1 cellular context compared by ENCODE assay signal in the genomic region with DNA sequence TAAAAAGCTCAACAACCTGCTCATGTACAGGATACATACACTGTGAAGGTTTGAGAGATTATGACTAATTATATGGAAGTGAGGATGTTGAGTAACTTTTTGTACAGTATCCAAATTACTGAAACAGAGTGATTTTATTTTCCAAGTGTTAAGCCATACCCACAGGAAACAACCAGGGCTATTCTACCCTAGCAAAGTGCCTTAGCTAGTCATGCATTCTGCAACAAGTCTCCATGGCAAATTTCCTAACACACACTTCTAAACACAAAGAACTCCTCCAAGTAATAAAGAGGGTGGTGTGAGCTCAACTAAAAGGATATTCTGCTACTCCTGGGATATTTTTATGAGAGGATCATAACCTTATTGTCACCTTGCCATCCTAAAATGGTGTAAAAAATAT.
TF ChIP-seq lines count a peak whose summit lies in the region.

No MANE protein-coding gene starts in this region.

TF ChIP-seq in GM23338, 12 proteins besides CTCF, POLR2A, EP300 and RAD21 (continued from another document):
- TF ChIP-seq, protein P1, sequence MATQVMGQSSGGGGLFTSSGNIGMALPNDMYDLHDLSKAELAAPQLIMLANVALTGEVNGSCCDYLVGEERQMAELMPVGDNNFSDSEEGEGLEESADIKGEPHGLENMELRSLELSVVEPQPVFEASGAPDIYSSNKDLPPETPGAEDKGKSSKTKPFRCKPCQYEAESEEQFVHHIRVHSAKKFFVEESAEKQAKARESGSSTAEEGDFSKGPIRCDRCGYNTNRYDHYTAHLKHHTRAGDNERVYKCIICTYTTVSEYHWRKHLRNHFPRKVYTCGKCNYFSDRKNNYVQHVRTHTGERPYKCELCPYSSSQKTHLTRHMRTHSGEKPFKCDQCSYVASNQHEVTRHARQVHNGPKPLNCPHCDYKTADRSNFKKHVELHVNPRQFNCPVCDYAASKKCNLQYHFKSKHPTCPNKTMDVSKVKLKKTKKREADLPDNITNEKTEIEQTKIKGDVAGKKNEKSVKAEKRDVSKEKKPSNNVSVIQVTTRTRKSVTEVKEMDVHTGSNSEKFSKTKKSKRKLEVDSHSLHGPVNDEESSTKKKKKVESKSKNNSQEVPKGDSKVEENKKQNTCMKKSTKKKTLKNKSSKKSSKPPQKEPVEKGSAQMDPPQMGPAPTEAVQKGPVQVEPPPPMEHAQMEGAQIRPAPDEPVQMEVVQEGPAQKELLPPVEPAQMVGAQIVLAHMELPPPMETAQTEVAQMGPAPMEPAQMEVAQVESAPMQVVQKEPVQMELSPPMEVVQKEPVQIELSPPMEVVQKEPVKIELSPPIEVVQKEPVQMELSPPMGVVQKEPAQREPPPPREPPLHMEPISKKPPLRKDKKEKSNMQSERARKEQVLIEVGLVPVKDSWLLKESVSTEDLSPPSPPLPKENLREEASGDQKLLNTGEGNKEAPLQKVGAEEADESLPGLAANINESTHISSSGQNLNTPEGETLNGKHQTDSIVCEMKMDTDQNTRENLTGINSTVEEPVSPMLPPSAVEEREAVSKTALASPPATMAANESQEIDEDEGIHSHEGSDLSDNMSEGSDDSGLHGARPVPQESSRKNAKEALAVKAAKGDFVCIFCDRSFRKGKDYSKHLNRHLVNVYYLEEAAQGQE (IDR thresholded peaks at IDR 0.05; ENCODE audit: unreplicated experiment): no peak
- TF ChIP-seq, protein P2, sequence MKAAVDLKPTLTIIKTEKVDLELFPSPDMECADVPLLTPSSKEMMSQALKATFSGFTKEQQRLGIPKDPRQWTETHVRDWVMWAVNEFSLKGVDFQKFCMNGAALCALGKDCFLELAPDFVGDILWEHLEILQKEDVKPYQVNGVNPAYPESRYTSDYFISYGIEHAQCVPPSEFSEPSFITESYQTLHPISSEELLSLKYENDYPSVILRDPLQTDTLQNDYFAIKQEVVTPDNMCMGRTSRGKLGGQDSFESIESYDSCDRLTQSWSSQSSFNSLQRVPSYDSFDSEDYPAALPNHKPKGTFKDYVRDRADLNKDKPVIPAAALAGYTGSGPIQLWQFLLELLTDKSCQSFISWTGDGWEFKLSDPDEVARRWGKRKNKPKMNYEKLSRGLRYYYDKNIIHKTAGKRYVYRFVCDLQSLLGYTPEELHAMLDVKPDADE (IDR thresholded peaks at IDR 0.05): no peak
